Comparison of ENCODE assay signal across 17 cellular contexts in genomic region chrX:2756534-2756933, GRCh38. TPM values are rescaled to one million over a fixed set of nuclear protein-coding genes. Genes with fewer than 3 reads are reported as not detected.
DNase-seq lines count a peak whose midpoint lies in the region; ATAC-seq lines count a peak whose summit lies in the region.
"Had no signal": no experiment of that assay in that cellular context is flagged by ENCODE, and none has a peak within 500 bp of the region (broad histone marks: within the 10 kb centered on the region; RNA-seq: fewer than 3 reads in every experiment).

No MANE protein-coding gene starts in this region.

- no peak overlapping the region for H3K4me3 Mint-ChIP-seq in activated naive CD8-positive, alpha-beta T cell treated with anti-CD3 and anti-CD28 coated beads for 36 hours
- no peak overlapping the region for H3K4me3 Mint-ChIP-seq in activated naive CD8-positive, alpha-beta T cell treated with anti-CD3 and anti-CD28 coated beads, Interleukin-2, amount 50 U/mL, for 24 hours
- H3K4me3 Mint-ChIP-seq: CD8-positive, alpha-beta memory T cell; IgD-negative memory B cell had no signal

- peaks cover 10% of the 10 kb centered on the region for H3K4me1 Mint-ChIP-seq in activated naive CD8-positive, alpha-beta T cell treated with anti-CD3 and anti-CD28 coated beads for 36 hours
- H3K4me1 Mint-ChIP-seq in activated naive CD8-positive, alpha-beta T cell treated with anti-CD3 and anti-CD28 coated beads, Interleukin-2, amount 50 U/mL, for 24 hours = no peaks in the 10 kb centered on the region

- no peaks in the 10 kb centered on the region for H3K36me3 Mint-ChIP-seq in activated naive CD8-positive, alpha-beta T cell treated with anti-CD3 and anti-CD28 coated beads for 36 hours
- no peaks in the 10 kb centered on the region for H3K36me3 Mint-ChIP-seq in activated naive CD8-positive, alpha-beta T cell treated with anti-CD3 and anti-CD28 coated beads, Interleukin-2, amount 50 U/mL, for 24 hours (ENCODE audit: low read depth)
- H3K36me3 Mint-ChIP-seq: CD8-positive, alpha-beta memory T cell; IgD-negative memory B cell had no signal

- H3K9me3 Mint-ChIP-seq in activated naive CD8-positive, alpha-beta T cell treated with anti-CD3 and anti-CD28 coated beads for 36 hours = no peaks in the 10 kb centered on the region
- H3K9me3 Mint-ChIP-seq in activated naive CD8-positive, alpha-beta T cell treated with anti-CD3 and anti-CD28 coated beads, Interleukin-2, amount 50 U/mL, for 24 hours = no peaks in the 10 kb centered on the region
- H3K9me3 Mint-ChIP-seq: CD8-positive, alpha-beta memory T cell; IgD-negative memory B cell had no signal

- no peak for ATAC-seq in activated naive CD8-positive, alpha-beta T cell treated with anti-CD3 and anti-CD28 coated beads, Interleukin-2, amount 50 U/mL, for 24 hours
- ATAC-seq in GM19023 (IDR thresholded peaks at IDR 0.05; ENCODE audit: unreplicated experiment) (no peak), HG03097 (IDR thresholded peaks at IDR 0.05; ENCODE audit: low FRiP score, unreplicated experiment) (no peak), Right ventricle myocardium inferior (no peak)

- DNase-seq in NCI-H2107 treated with DMSO at 0.1 percent for 48 hours (lab: John Stamatoyannopoulos, UW; ENCODE audit: unreplicated experiment) (peak; percentile 12), NCI-H2107 (lab: John Stamatoyannopoulos, UW) (no peak), SW480 (ENCODE audit: low spot score) (peak; percentile 20), Right ventricle myocardium inferior (ENCODE audit: missing footprints) (no peak)
- DNase-seq in activated naive CD8-positive, alpha-beta T cell treated with anti-CD3 and anti-CD28 coated beads for 36 hours = peak; percentile 4
- no peak for DNase-seq in activated naive CD8-positive, alpha-beta T cell treated with anti-CD3 and anti-CD28 coated beads, Interleukin-2, amount 50 U/mL, for 24 hours
- DNase-seq: AML-193; Calu3; CD8-positive, alpha-beta memory T cell; DMS 273 treated with DMSO at 0.1 percent for 48 hours; GM23248; H7 had no signal

- no peaks in the 10 kb centered on the region for H3K27me3 Mint-ChIP-seq in activated naive CD8-positive, alpha-beta T cell treated with anti-CD3 and anti-CD28 coated beads for 36 hours
- H3K27me3 Mint-ChIP-seq in activated naive CD8-positive, alpha-beta T cell treated with anti-CD3 and anti-CD28 coated beads, Interleukin-2, amount 50 U/mL, for 24 hours = peaks cover 5% of the 10 kb centered on the region

- H3K27ac Mint-ChIP-seq in activated naive CD8-positive, alpha-beta T cell treated with anti-CD3 and anti-CD28 coated beads for 36 hours = no peak overlapping the region
- H3K27ac Mint-ChIP-seq in activated naive CD8-positive, alpha-beta T cell treated with anti-CD3 and anti-CD28 coated beads, Interleukin-2, amount 50 U/mL, for 24 hours = no peak overlapping the region
- H3K27ac Mint-ChIP-seq: IgD-negative memory B cell had no signal

- intact Hi-C loops in Right ventricle myocardium inferior (cut with DNase I) = no loop called here

RNA-seq across cellular contexts. Expression of gene XG, which starts 4.7 kb away (rescaled TPM):
- not detected for total RNA-seq in activated naive CD8-positive, alpha-beta T cell treated with anti-CD3 and anti-CD28 coated beads for 36 hours
- 0.19 TPM for total RNA-seq in Right ventricle myocardium inferior
- total RNA-seq: Calu3; CD8-positive, alpha-beta memory T cell; Daoy; HT-29 had no signal

Comparison
In these comparisons a context has a peak if more than half of its experiments do, and no peak if none do; other contexts are left out.
1. DNase-seq: peak in NCI-H2107 treated with DMSO at 0.1 percent for 48 hours (single experiment), activated naive CD8-positive, alpha-beta T cell treated with anti-CD3 and anti-CD28 coated beads for 36 hours (single experiment) and SW480 (single experiment); none in NCI-H2107 (single experiment), activated naive CD8-positive, alpha-beta T cell treated with anti-CD3 and anti-CD28 coated beads, Interleukin-2, amount 50 U/mL, for 24 hours (single experiment) and Right ventricle myocardium inferior (single experiment).